19 cellular contexts compared by ENCODE assay signal in genomic region chr16:72285324-72285723, GRCh38.
DNase-seq lines count a peak whose midpoint lies in the region; ATAC-seq and TF ChIP-seq lines count a peak whose summit lies in the region.
"Had no signal": no experiment of that assay in that cellular context is flagged by ENCODE, and none has a peak within 500 bp of the region (broad histone marks: within the 10 kb centered on the region; RNA-seq: fewer than 3 reads in every experiment).

No MANE protein-coding gene starts in this region.

- peaks cover 4% of the 10 kb centered on the region for H3K9me3 Mint-ChIP-seq in glutamatergic neuron (ENCODE audit: unreplicated experiment)

- peaks cover 17% of the 10 kb centered on the region for H3K4me1 ChIP-seq in HUES64 (ENCODE audit: insufficient read depth, low read length)
- H3K4me1 ChIP-seq: BE2C, HAP-1 had no signal

- H3K36me3 ChIP-seq in HUES64 (ENCODE audit: insufficient read depth, low read length): no peaks in the 10 kb centered on the region
- H3K36me3 ChIP-seq: BE2C, HAP-1, SJSA1 had no signal

- DNase-seq in glutamatergic neuron (no peak), iPS-NIHi11 (ENCODE audit: low spot score) (peak; percentile 52), GM20000 (ENCODE audit: low spot score) (no peak), amniotic stem cell (lab: John Stamatoyannopoulos, UW) (no peak), NCI-H446 (lab: John Stamatoyannopoulos, UW) (no peak)
- DNase-seq: BE2C, DMS79, KBM-7, NCI-H1092 treated with DMSO at 0.1 percent for 48 hours, NCI-H1436 treated with DMSO at 0.1 percent for 48 hours, NCI-H1930, NCI-H226, NCI-H524 treated with DMSO at 0.1 percent for 48 hours, NCI-H82 had no signal

- peaks cover 5% of the 10 kb centered on the region for H3K27me3 Mint-ChIP-seq in glutamatergic neuron (ENCODE audit: unreplicated experiment)

- H3K4me3 ChIP-seq in HUES64 (ENCODE audit: low read length): no peak overlapping the region
- H3K4me3 ChIP-seq: HAP-1, SJSA1 had no signal

- no peak overlapping the region for H3K9ac ChIP-seq in HUES64 (ENCODE audit: low read depth, low read length)

- peak overlapping the region; percentile 91 for H3K27ac Mint-ChIP-seq in glutamatergic neuron (ENCODE audit: unreplicated experiment)

- H3K4me1 Mint-ChIP-seq in glutamatergic neuron (ENCODE audit: low read depth, unreplicated experiment): peaks cover 27% of the 10 kb centered on the region

- peak overlapping the region; percentile 77 for H3K4me3 Mint-ChIP-seq in glutamatergic neuron (ENCODE audit: unreplicated experiment)

- WGBS in HUES64: 46% methylated on average over 5 of the region's 5 CpGs

- H3K27me3 ChIP-seq in HUES64 (ENCODE audit: insufficient read depth, low read length): no peaks in the 10 kb centered on the region
- H3K27me3 ChIP-seq: BE2C, SJSA1 had no signal

- H3K27ac ChIP-seq in HUES64 (ENCODE audit: low read depth, low read length): peak overlapping the region; percentile 42; the same call in 1 of the 2 replicates
- H3K27ac ChIP-seq: SJSA1 had no signal

- ATAC-seq in GM19467 (IDR thresholded peaks at IDR 0.05; ENCODE audit: unreplicated experiment): no peak
- ATAC-seq: Right ventricle myocardium inferior had no signal

- H3K9me3 ChIP-seq in HUES64 (ENCODE audit: insufficient read depth, low read depth, low read length): no peaks in the 10 kb centered on the region
- H3K9me3 ChIP-seq: BE2C, HAP-1, SJSA1 had no signal

- TF ChIP-seq CTCF in glutamatergic neuron (IDR thresholded peaks at IDR 0.05; ENCODE audit: partially characterized antibody, unreplicated experiment) (no peak), GM20000 (IDR thresholded peaks at IDR 0.05; ENCODE audit: extremely low read depth, missing control alignments) (no peak)

- H3K36me3 Mint-ChIP-seq in glutamatergic neuron (ENCODE audit: unreplicated experiment): no peaks in the 10 kb centered on the region
